ENCODE assay signal across 8 cellular contexts in genomic region chr14:102525213-102526143, GRCh38. TPM values are rescaled to one million over a fixed set of nuclear protein-coding genes. Genes with fewer than 3 reads are reported as not detected.
DNase-seq lines count a peak whose midpoint lies in the region; ATAC-seq, FAIRE-seq and TF ChIP-seq lines count a peak whose summit lies in the region.

No MANE protein-coding gene starts in this region.

- H4K20me1 ChIP-seq in keratinocyte (ENCODE audit: control insufficient read depth, extremely low read depth, insufficient read depth, low read length) = no peaks in the 10 kb centered on the region

- no peaks in the 10 kb centered on the region for H3K27me3 Mint-ChIP-seq in stimulated activated memory B cell treated with anti-CD40 and anti-IgM and Interleukin-4, amounts not matched to agents 10 μg/mL and 1 μg/mL and 100 μg/mL, for 72 hours

- H3K27ac Mint-ChIP-seq in stimulated activated memory B cell treated with anti-CD40 and anti-IgM and Interleukin-4, amounts not matched to agents 10 μg/mL and 1 μg/mL and 100 μg/mL, for 72 hours = peak overlapping the region; percentile 87

- peak overlapping the region; percentile 94 for H3K4me2 ChIP-seq in keratinocyte (ENCODE audit: control insufficient read depth, extremely low read depth, insufficient read depth, low read depth, low read length)

- no peaks in the 10 kb centered on the region for H3K79me2 ChIP-seq in keratinocyte (ENCODE audit: control insufficient read depth, insufficient read depth, low read length)

- H2AFZ ChIP-seq in keratinocyte (ENCODE audit: control insufficient read depth, low read length) = peak overlapping the region; percentile 66

- peak; percentile 27 for DNase-seq in activated naive CD4-positive, alpha-beta T cell treated with Interleukin-2 at 50 U/mL for 16 hours
- no peak for DNase-seq in activated naive CD4-positive, alpha-beta T cell (lab: John Stamatoyannopoulos, UW)
- DNase-seq in NT2/D1 (ENCODE audit: low read depth, low spot score) (no peak), breast epithelium (ENCODE audit: low spot score in 2 of 2) (no peak), keratinocyte (ENCODE audit: low read depth, low spot score) (no peak), HTR-8/SVneo (ENCODE audit: insufficient read length, low spot score) (no peak)

- peak overlapping the region; percentile 82 to 84 for H3K27ac ChIP-seq in breast epithelium
- H3K27ac ChIP-seq in keratinocyte (ENCODE audit: control insufficient read depth, insufficient read depth, low read length) = peak overlapping the region; percentile 83

- H3K27me3 ChIP-seq in NT2/D1 (ENCODE audit: insufficient read depth, insufficient read length) = no peaks in the 10 kb centered on the region
- H3K27me3 ChIP-seq in breast epithelium = no peaks in the 10 kb centered on the region
- no peaks in the 10 kb centered on the region for H3K27me3 ChIP-seq in keratinocyte (ENCODE audit: control insufficient read depth, extremely low read depth, insufficient read depth, low read length)

- TF ChIP-seq POLR2A in breast epithelium (IDR thresholded peaks at IDR 0.05) = no peak

- FAIRE-seq in keratinocyte (lab: Jason Lieb, UNC) = peak; percentile 77
- FAIRE-seq in HTR-8/SVneo (lab: Jason Lieb, UNC) = no peak

- TF ChIP-seq CTCF in breast epithelium (IDR thresholded peaks at IDR 0.05) (no peak), keratinocyte (optimal IDR thresholded peaks at IDR 0.05 in 1 of 3, IDR thresholded peaks at IDR 0.05 in 1 of 3, conservative IDR thresholded peaks at IDR 0.05 in 1 of 3; ENCODE audit: extremely low read depth in 1 of 3, insufficient read depth in 2 of 3, low read length in 3 of 3) (no peak)

- H3K4me1 Mint-ChIP-seq in stimulated activated memory B cell treated with anti-CD40 and anti-IgM and Interleukin-4, amounts not matched to agents 10 μg/mL and 1 μg/mL and 100 μg/mL, for 72 hours = peaks cover 32% of the 10 kb centered on the region

- H3K36me3 ChIP-seq in NT2/D1 (ENCODE audit: insufficient read depth, insufficient read length, low read length) (no peaks in the 10 kb centered on the region), breast epithelium (no peaks in the 10 kb centered on the region), keratinocyte (ENCODE audit: control insufficient read depth in 2 of 2, extremely low read depth in 1 of 2, insufficient read depth in 2 of 2, low read length in 2 of 2) (no peaks in the 10 kb centered on the region)

- peak overlapping the region; percentile 84 for H3K4me3 Mint-ChIP-seq in stimulated activated memory B cell treated with anti-CD40 and anti-IgM and Interleukin-4, amounts not matched to agents 10 μg/mL and 1 μg/mL and 100 μg/mL, for 72 hours

- peak overlapping the region; percentile 61 for H3K4me3 ChIP-seq in NT2/D1 (ENCODE audit: insufficient read length, low read depth)
- peak overlapping the region; percentile 61 to 82 (median 62) for H3K4me3 ChIP-seq in breast epithelium
- peak overlapping the region; percentile 36 to 72 (median 46) for H3K4me3 ChIP-seq in keratinocyte (ENCODE audit: control insufficient read depth in 2 of 3, extremely low read depth in 1 of 3, insufficient read depth in 2 of 3, low read depth in 1 of 3, low read length in 3 of 3)

- peak; percentile 19 for ATAC-seq in HG03097 (IDR thresholded peaks at IDR 0.05; ENCODE audit: low FRiP score, unreplicated experiment)
- ATAC-seq in stimulated activated memory B cell treated with anti-CD40 and anti-IgM and Interleukin-4, amounts not matched to agents 10 μg/mL and 1 μg/mL and 100 μg/mL, for 72 hours = peak; percentile 38

- dilution Hi-C loops in keratinocyte (cut with MboI; ENCODE audit: extremely low pct_ligation_motif_present, low sequenced_read_pairs) = no loop called here

- no peaks in the 10 kb centered on the region for H3K9me1 ChIP-seq in keratinocyte (ENCODE audit: control insufficient read depth, extremely low read depth, insufficient read depth, low read length)

- no peaks in the 10 kb centered on the region for H3K9me3 Mint-ChIP-seq in stimulated activated memory B cell treated with anti-CD40 and anti-IgM and Interleukin-4, amounts not matched to agents 10 μg/mL and 1 μg/mL and 100 μg/mL, for 72 hours

- no peaks in the 10 kb centered on the region for H3K36me3 Mint-ChIP-seq in stimulated activated memory B cell treated with anti-CD40 and anti-IgM and Interleukin-4, amounts not matched to agents 10 μg/mL and 1 μg/mL and 100 μg/mL, for 72 hours

- H3K9me3 ChIP-seq in NT2/D1 (ENCODE audit: insufficient read depth, low read length) (no peaks in the 10 kb centered on the region), breast epithelium (no peaks in the 10 kb centered on the region), keratinocyte (ENCODE audit: control insufficient read depth, low read depth, low read length) (no peaks in the 10 kb centered on the region)

- H3K9ac ChIP-seq in NT2/D1 (ENCODE audit: insufficient read length, low read depth) (peak overlapping the region; percentile 86), keratinocyte (ENCODE audit: control insufficient read depth, extremely low read depth, insufficient read depth, low read length) (peak overlapping the region; percentile 72)

- intact Hi-C loops in breast epithelium (cut with DNase I; ENCODE audit: low total_unique reads) = no loop called here

- peaks cover 7% of the 10 kb centered on the region for H3K4me1 ChIP-seq in NT2/D1 (ENCODE audit: insufficient read depth, insufficient read length)
- no peaks in the 10 kb centered on the region for H3K4me1 ChIP-seq in breast epithelium
- peaks cover 34% of the 10 kb centered on the region for H3K4me1 ChIP-seq in keratinocyte (ENCODE audit: control insufficient read depth, extremely low read depth, insufficient read depth, low read length)

RNA-seq across cellular contexts. Expression of gene ANKRD9, which starts 15.9 kb away (rescaled TPM):
- total RNA-seq in breast epithelium = 10 to 100 TPM; 10.4 to 24.9 (median 22.8) TPM
- polyA plus RNA-seq in keratinocyte = 3.5 to 9.6 TPM (median 4.9 TPM) in 3 replicates
- polyA plus RNA-seq in keratinocyte (2011; ENCODE audit: low read depth) = 8.2 TPM
- 1.6 and 13.9 TPM in 2 replicates for polyA plus RNA-seq in keratinocyte (2011; cell fraction: cytosol; rRNA removed)
- polyA plus RNA-seq in keratinocyte (2011; cell fraction: nucleus; rRNA removed) = 14.2 and 23.3 TPM in 2 replicates
- 7.5 and 17.3 TPM in 2 replicates for polyA plus RNA-seq in keratinocyte (2012; ENCODE audit: low replicate concordance)
- polyA minus RNA-seq in keratinocyte = 2.9 to 3.9 TPM (median 3.1 TPM) in 3 replicates
- polyA minus RNA-seq in keratinocyte (2011; cell fraction: cytosol; rRNA and poly(A)+ RNA removed) = 19.6 TPM
- polyA minus RNA-seq in keratinocyte (2011; cell fraction: nucleus; rRNA and poly(A)+ RNA removed) = 8.9 and 9.6 TPM in 2 replicates
